ENCODE assay signal across 8 cellular contexts in genomic region chr13:72839831-72840426, GRCh38. TPM values are rescaled to one million over a fixed set of nuclear protein-coding genes. Genes with fewer than 3 reads are reported as not detected.
A peak's percentile ranks its signal among the peaks of the same experiment; 100 is the strongest.
DNase-seq lines count a peak whose midpoint lies in the region; ATAC-seq, FAIRE-seq and TF ChIP-seq lines count a peak whose summit lies in the region.

No MANE protein-coding gene starts in this region.

- 75% methylated on average over 1 of the region's 1 CpG for WGBS in K562 (ENCODE audit: insufficient coverage, low coverage, missing lambda C conversion rate)

- H3K36me3 ChIP-seq in K562 (ENCODE audit: control insufficient read depth, insufficient read depth, low read length) (peaks cover 14% of the 10 kb centered on the region; the same call in 1 of the 3 replicates), kidney epithelial cell (ENCODE audit: control insufficient read depth, insufficient read depth, low read length) (no peaks in the 10 kb centered on the region)

- peak; percentile 46 to 58 (median 51) for TF ChIP-seq CTCF in K562 (IDR thresholded peaks at IDR 0.05 in 2 of 3, conservative IDR thresholded peaks at IDR 0.05 in 1 of 3; ENCODE audit: insufficient read depth in 2 of 3, low read depth in 1 of 3, low read length in 3 of 3)
- TF ChIP-seq CTCF in kidney epithelial cell (IDR thresholded peaks at IDR 0.05; ENCODE audit: insufficient read depth, low read length, poor library complexity, severe bottlenecking) = peak; percentile 78

- no peaks in the 10 kb centered on the region for H4K20me1 ChIP-seq in K562 (replicated peaks; ENCODE audit: control insufficient read depth, insufficient read depth, low read length)

- no peaks in the 10 kb centered on the region for H3K79me2 ChIP-seq in K562 (ENCODE audit: control insufficient read depth, insufficient read depth, low read length)

- CTCF ChIA-PET in K562 (lab: Yijun Ruan, JAX; ENCODE audit: low intra/inter-chr PET ratio) = interaction anchor here (0.6 to 0.8 kb wide), 2 partner anchors 241 to 867 kb away, joined by 3 to 4 read pairs; no protein-coding TSS in a partner anchor

- H3K9ac ChIP-seq in K562 (ENCODE audit: insufficient read depth in 1 of 2, low read depth in 2 of 2, low read length in 2 of 2) = no peak overlapping the region

- peak; percentile 65 for FAIRE-seq in K562 (lab: Jason Lieb, UNC)

- H3K4me1 ChIP-seq in K562 (replicated peaks in 1 of 2; ENCODE audit: control insufficient read depth in 2 of 2, insufficient read depth in 2 of 2, low read length in 2 of 2) = no peaks in the 10 kb centered on the region

- H3K4me2 ChIP-seq in K562 (ENCODE audit: insufficient read depth, low read length) = no peak overlapping the region

- peak; percentile 26 to 59; a peak in 3 of 4 replicates for TF ChIP-seq RAD21 in K562 (CRISPR knock-in tag; conservative IDR thresholded peaks at IDR 0.05 in 1 of 2, IDR thresholded peaks at IDR 0.05 in 1 of 2)

- no peak for TF ChIP-seq POLR2A in K562 (conservative IDR thresholded peaks at IDR 0.05)

- ATAC-seq in GM21723 (IDR thresholded peaks at IDR 0.05; ENCODE audit: unreplicated experiment) (peak; percentile 91), K562 (peak; percentile 91)

- in situ Hi-C loops in SK-MEL-5 (cut with HindIII; ENCODE audit: low pct_unique_long_range_greater_than_20kb, low sequenced_read_pairs) = no loop called here
- in situ Hi-C loops in K562 (cut with MboI) = no loop called here

- POLR2A ChIA-PET in K562 (lab: Yijun Ruan, JAX) = no interaction called here

- intact Hi-C loops in K562 (cut with micrococcal nuclease) = loop anchor here (5.0 kb wide), 1 partner anchor 867 kb away; no protein-coding TSS in a partner anchor

- TF ChIP-seq EP300 in K562 (IDR thresholded peaks at IDR 0.05; ENCODE audit: low read length) = no peak

- H3K27ac ChIP-seq in K562 (ENCODE audit: extremely low read depth, low read depth, low read length) = no peak overlapping the region

- H3K4me3 ChIP-seq in K562 (no peak overlapping the region), kidney epithelial cell (ENCODE audit: low read depth, low read length) (no peak overlapping the region)

- H3K27me3 ChIP-seq in K562 (ENCODE audit: control insufficient read depth in 2 of 2, insufficient read depth in 2 of 2, low read length in 2 of 2) (no peaks in the 10 kb centered on the region), kidney epithelial cell (ENCODE audit: control insufficient read depth, insufficient read depth, low read length) (no peaks in the 10 kb centered on the region)

- H2AFZ ChIP-seq in K562 (ENCODE audit: low read depth, low read length) = no peak overlapping the region

- no TSS peak for BruUV-seq in K562 (replicated peaks; lab: Mats Ljungman, UMichigan)

- no peaks in the 10 kb centered on the region for H3K9me1 ChIP-seq in K562 (ENCODE audit: control insufficient read depth, insufficient read depth, low read length)

- DNase-seq in NCI-H524 (lab: John Stamatoyannopoulos, UW) (peak; percentile 39 to 58), NCI-H524 treated with DMSO at 0.1 percent for 48 hours (lab: John Stamatoyannopoulos, UW) (no peak), HuH-7 (ENCODE audit: low spot score) (peak; percentile 59), SK-MEL-5 (ENCODE audit: low read depth, low spot score) (peak; percentile 73), K562 (ENCODE audit: extremely low read depth in 1 of 4, low spot score in 3 of 4) (peak; percentile 15 to 37 (median 27)), kidney epithelial cell (ENCODE audit: low read depth) (no peak)
- peak; percentile 20 for DNase-seq in stimulated activated naive CD4-positive, alpha-beta T cell treated with Interleukin-2 at 50 U/mL for 16 hours (lab: John Stamatoyannopoulos, UW)

- H3K9me3 ChIP-seq in K562 (replicated peaks; ENCODE audit: control insufficient read depth, insufficient read depth, low read depth, low read length) = no peaks in the 10 kb centered on the region

TF ChIP-seq in K562, 482 proteins besides CTCF, POLR2A, EP300 and RAD21 (continues in another document):
- TF ChIP-seq SAFB (IDR thresholded peaks at IDR 0.05; ENCODE audit: borderline replicate concordance, low read depth, low read length) (no peak), TAL1 (IDR thresholded peaks at IDR 0.05) (no peak), THAP12 (CRISPR knock-in tag; IDR thresholded peaks at IDR 0.05) (no peak), BRD9 (IDR thresholded peaks at IDR 0.05; ENCODE audit: low read depth, partially characterized antibody) (no peak), FOXO4 (CRISPR knock-in tag; IDR thresholded peaks at IDR 0.05) (no peak), KHSRP (IDR thresholded peaks at IDR 0.05) (no peak)

RNA-seq across cellular contexts. Expression of gene PIBF1, which starts 58.0 kb away (rescaled TPM):
- total RNA-seq in SK-MEL-5 (2014; rRNA removed; shearing (Covaris generic)) = 12.1 and 21.0 TPM in 2 replicates
- polyA plus RNA-seq in SK-MEL-5 (2015; cell fraction: cytosol; rRNA removed) = 8.2 and 8.9 TPM in 2 replicates
- 21.1 and 22.5 TPM in 2 replicates for polyA plus RNA-seq in SK-MEL-5 (2015; cell fraction: nucleus; rRNA removed)
- total RNA-seq in K562 (2011; cell fraction: chromatin; rRNA removed; ENCODE audit: low replicate concordance) = 10.8 and 88.8 TPM in 2 replicates
- total RNA-seq in K562 (2011; cell fraction: nucleolus; rRNA removed) = 8.8 and 14.1 TPM in 2 replicates
- 17.6 and 19.9 TPM in 2 replicates for total RNA-seq in K562 (2011; cell fraction: nucleoplasm; rRNA removed)
- total RNA-seq in K562 (2014; rRNA removed) (11.1 and 12.8 TPM in 2 replicates), K562 (2014; rRNA removed; fragmentation: Illumina TruSeq; extraction: Trizol) (27.9 and 31.6 TPM in 2 replicates), K562 (2015; rRNA removed; fragmentation: Illumina TruSeq; extraction: Trizol) (21.4 and 28.8 TPM in 2 replicates), K562 (2021) (25.3 and 26.5 TPM in 2 replicates), kidney epithelial cell (12.2 and 17.0 TPM in 2 replicates)
- polyA plus RNA-seq in K562 (2011; rRNA removed) (8.7 and 14.6 TPM in 2 replicates), K562 (2014; fragmentation: Illumina TruSeq; extraction: Trizol) (18.0 and 22.1 TPM in 2 replicates), K562 (2014; fragmentation: Nextera tagmentation; extraction: Ambion mirVana) (10 to 100 TPM in 1 of 2 experiments, 1 to 10 TPM in 1; 9.1 to 14.7 TPM), K562 (2014; rRNA removed) (12.0 and 13.1 TPM in 2 replicates)
- 1.3 and 1.9 TPM in 2 replicates for polyA plus RNA-seq in K562 (2011; cell fraction: cytosol; rRNA removed)
- polyA plus RNA-seq in K562 (2011; cell fraction: nucleus; rRNA removed) = 3.8 and 4.3 TPM in 2 replicates
- 11.7 and 15.0 TPM in 2 replicates for polyA plus RNA-seq in K562 (2012)
- 46.4 and 54.8 TPM in 2 replicates for polyA minus RNA-seq in K562 (2011; rRNA and poly(A)+ RNA removed)
- 5.2 and 9.5 TPM in 2 replicates for polyA minus RNA-seq in K562 (2011; cell fraction: cytosol; rRNA and poly(A)+ RNA removed)
- polyA minus RNA-seq in K562 (2011; cell fraction: nucleus; rRNA and poly(A)+ RNA removed) = 25.6 and 47.9 TPM in 2 replicates

RNA-seq across cellular contexts. Expression of gene DIS3, which starts 58.2 kb away (rescaled TPM):
- 63.4 and 66.5 TPM in 2 replicates for total RNA-seq in SK-MEL-5 (2014; rRNA removed; shearing (Covaris generic))
- 25.9 and 34.2 TPM in 2 replicates for polyA plus RNA-seq in SK-MEL-5 (2015; cell fraction: cytosol; rRNA removed)
- 44.4 and 46.6 TPM in 2 replicates for polyA plus RNA-seq in SK-MEL-5 (2015; cell fraction: nucleus; rRNA removed)
- 13.1 and 40.1 TPM in 2 replicates for total RNA-seq in K562 (2011; cell fraction: chromatin; rRNA removed; ENCODE audit: low replicate concordance)
- total RNA-seq in K562 (2011; cell fraction: nucleolus; rRNA removed) = 5.5 and 6.2 TPM in 2 replicates
- 10.2 and 11.1 TPM in 2 replicates for total RNA-seq in K562 (2011; cell fraction: nucleoplasm; rRNA removed)
- total RNA-seq in K562 (2014; rRNA removed) (27.5 and 31.6 TPM in 2 replicates), K562 (2014; rRNA removed; fragmentation: Illumina TruSeq; extraction: Trizol) (48.9 and 57.9 TPM in 2 replicates), K562 (2015; rRNA removed; fragmentation: Illumina TruSeq; extraction: Trizol) (38.9 and 42.7 TPM in 2 replicates), K562 (2021) (34.2 and 34.5 TPM in 2 replicates), kidney epithelial cell (37.0 and 39.4 TPM in 2 replicates)
- polyA plus RNA-seq in K562 (2011; rRNA removed) (28.5 and 43.7 TPM in 2 replicates), K562 (2014; fragmentation: Illumina TruSeq; extraction: Trizol) (37.1 and 41.3 TPM in 2 replicates), K562 (2014; fragmentation: Nextera tagmentation; extraction: Ambion mirVana) (1 to 10 TPM; 6.0 to 8.5 TPM), K562 (2014; rRNA removed) (22.7 and 23.5 TPM in 2 replicates)
- polyA plus RNA-seq in K562 (2011; cell fraction: cytosol; rRNA removed) = 12.6 and 25.3 TPM in 2 replicates
- 22.6 and 28.2 TPM in 2 replicates for polyA plus RNA-seq in K562 (2011; cell fraction: nucleus; rRNA removed)
- polyA plus RNA-seq in K562 (2012) = 18.6 and 20.2 TPM in 2 replicates
- polyA minus RNA-seq in K562 (2011; rRNA and poly(A)+ RNA removed) = 50.7 and 51.3 TPM in 2 replicates
- 14.7 and 23.6 TPM in 2 replicates for polyA minus RNA-seq in K562 (2011; cell fraction: cytosol; rRNA and poly(A)+ RNA removed)
- polyA minus RNA-seq in K562 (2011; cell fraction: nucleus; rRNA and poly(A)+ RNA removed) = 10.2 and 18.2 TPM in 2 replicates

Comparison
In these comparisons a context has a peak if more than half of its experiments do, and no peak if none do; other contexts are left out.
1. DNase-seq: peak in NCI-H524 (2 of 2), HuH-7 (single experiment), SK-MEL-5 (single experiment), K562 (4 of 4) and stimulated activated naive CD4-positive, alpha-beta T cell treated with Interleukin-2 at 50 U/mL for 16 hours (single experiment); none in NCI-H524 treated with DMSO at 0.1 percent for 48 hours (single experiment) and kidney epithelial cell (single experiment).